In the genomic region with DNA sequence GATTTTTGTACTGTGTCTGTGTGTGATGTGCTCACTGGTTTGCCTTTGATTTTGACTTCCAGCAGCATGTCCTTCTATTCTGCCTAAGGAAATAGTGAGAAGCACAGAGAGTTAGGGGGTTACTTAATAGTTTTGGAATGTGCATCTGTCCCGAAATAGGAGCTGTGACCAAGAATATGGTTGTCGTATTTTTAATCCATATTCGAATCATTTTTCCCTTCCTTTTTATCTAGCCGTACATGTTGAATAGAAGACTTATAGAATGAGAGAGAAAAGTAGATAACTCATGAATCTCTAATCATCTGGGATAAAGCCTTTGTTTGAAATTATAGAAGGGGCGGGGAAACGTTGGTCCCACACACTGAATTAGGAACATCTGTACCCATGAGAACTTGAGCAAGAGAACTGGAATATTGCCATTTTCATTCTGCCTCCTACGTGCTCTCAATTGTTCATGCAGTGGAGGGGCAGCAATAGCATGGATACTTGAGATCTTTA, we compare ENCODE assay signal across 10 cellular contexts. TPM values are rescaled to one million over a fixed set of nuclear protein-coding genes. Genes with fewer than 3 reads are reported as not detected.
DNase-seq lines count a peak whose midpoint lies in the region; ATAC-seq, FAIRE-seq and TF ChIP-seq lines count a peak whose summit lies in the region.
"Had no signal": no experiment of that assay in that cellular context is flagged by ENCODE, and none has a peak within 500 bp of the region (broad histone marks: within the 10 kb centered on the region; RNA-seq: fewer than 3 reads in every experiment).

No MANE protein-coding gene starts in this region.

- peaks cover 3% of the 10 kb centered on the region; the same call in 1 of the 2 replicates for H3K27me3 Mint-ChIP-seq in HFFc6 (ENCODE audit: insufficient read depth)
- H3K27me3 Mint-ChIP-seq in chondrocyte (ENCODE audit: low read depth) = no peaks in the 10 kb centered on the region

- no peak for ATAC-seq in HG02571 (IDR thresholded peaks at IDR 0.05; ENCODE audit: unreplicated experiment)
- ATAC-seq: GM12878, GM23338 had no signal

- H3K4me3 ChIP-seq in tibial nerve = peak overlapping the region in 2 of 4 donors; percentile 9 to 22
- H3K4me3 ChIP-seq: GM12878, GM23338 had no signal

- H3K27ac ChIP-seq in tibial nerve = peak overlapping the region; percentile 71 to 95 (median 82)

- TF ChIP-seq EP300 in tibial nerve (IDR thresholded peaks at IDR 0.05) = peak; percentile 59 to 87

- H3K4me1 Mint-ChIP-seq in HFFc6 (ENCODE audit: low read depth) (peaks cover 69% of the 10 kb centered on the region), chondrocyte (ENCODE audit: low read depth) (peaks cover 53% of the 10 kb centered on the region)

- DNase-seq in HFFc6 = peak; percentile 65
- DNase-seq in chondrocyte (ENCODE audit: low spot score) = no peak
- DNase-seq in medulla oblongata (ENCODE audit: extremely low spot score) = peak; percentile 65
- peak in 1 of 2 donors; percentile 53 for DNase-seq in tibial nerve (ENCODE audit: low spot score in 2 of 2)
- DNase-seq in GM12891 (ENCODE audit: insufficient read length, low spot score) = no peak
- DNase-seq in activated naive CD4-positive, alpha-beta T cell (lab: John Stamatoyannopoulos, UW) = no peak
- DNase-seq: NCI-H510A treated with DMSO at 0.1 percent for 48 hours had no signal

- H3K9me3 ChIP-seq in tibial nerve = no peaks in the 10 kb centered on the region

- WGBS in tibial nerve, 2 donors = 17% methylated on average over 7 of the region's 7 CpGs

- H3K36me3 Mint-ChIP-seq in HFFc6 (ENCODE audit: low read depth) (peaks cover 15% of the 10 kb centered on the region), chondrocyte (ENCODE audit: low read depth) (peaks cover 1% of the 10 kb centered on the region)

- FAIRE-seq in GM12891 (lab: Jason Lieb, UNC) = no peak
- FAIRE-seq: GM12878 had no signal

- TF ChIP-seq POLR2A in tibial nerve (IDR thresholded peaks at IDR 0.05) (peak in 1 of 2 donors; percentile 26), GM12891 (IDR thresholded peaks at IDR 0.05; ENCODE audit: low read depth, low read length) (no peak)

- H3K9me3 Mint-ChIP-seq in HFFc6 (no peaks in the 10 kb centered on the region), chondrocyte (ENCODE audit: low read depth) (no peaks in the 10 kb centered on the region)
- H3K9me3 Mint-ChIP-seq: GM23338 had no signal

- peaks cover 0 to 7% (median 0%) of the 10 kb centered on the region in 3 donors for H3K36me3 ChIP-seq in tibial nerve

- peak overlapping the region; percentile 100 for H3K27ac Mint-ChIP-seq in HFFc6
- H3K27ac Mint-ChIP-seq in chondrocyte (ENCODE audit: unreplicated experiment) = peak overlapping the region; percentile 95
- H3K27ac Mint-ChIP-seq: GM23338 had no signal

- H3K27me3 ChIP-seq in tibial nerve = no peaks in the 10 kb centered on the region

- no peak for TF ChIP-seq CTCF in HFFc6 (IDR thresholded peaks at IDR 0.05)
- TF ChIP-seq CTCF in chondrocyte (IDR thresholded peaks at IDR 0.05) = no peak
- no peak for TF ChIP-seq CTCF in tibial nerve (IDR thresholded peaks at IDR 0.05)

- peaks cover 0 to 72% (median 45%) of the 10 kb centered on the region in 4 donors for H3K4me1 ChIP-seq in tibial nerve

- H3K4me3 Mint-ChIP-seq in HFFc6 (peak overlapping the region; percentile 70), chondrocyte (ENCODE audit: unreplicated experiment) (peak overlapping the region; percentile 48)
- H3K4me3 Mint-ChIP-seq: GM23338 had no signal

TF ChIP-seq in GM12891, 5 proteins besides CTCF, POLR2A, EP300 and RAD21:
- TF ChIP-seq PAX5 (IDR thresholded peaks at IDR 0.05; ENCODE audit: insufficient read depth, low read length, severe bottlenecking) = no peak
- no peak for TF ChIP-seq SPI1 (IDR thresholded peaks at IDR 0.05; ENCODE audit: low read depth, low read length)
- TF ChIP-seq POLR2AphosphoS5 (IDR thresholded peaks at IDR 0.05; ENCODE audit: low read depth, low read length) = no peak
- TF ChIP-seq TAF1 (IDR thresholded peaks at IDR 0.05; ENCODE audit: low read depth, low read length) = no peak
- no peak for TF ChIP-seq POU2F2 (IDR thresholded peaks at IDR 0.05; ENCODE audit: low read depth, low read length)

RNA-seq across cellular contexts. Expression of a gene that starts 23.6 kb away (rescaled TPM):
- total RNA-seq in HFFc6 (2021; fragmentation: NEBNext Ultra II Directional; extraction: Animal tissue kit (Norgen Biotek cat#: 25700)) = 10 to 100 TPM; 21.5 to 24.3 (median 23.5) TPM
- 33.8 to 39.7 TPM (median 37.7 TPM) in 3 replicates for total RNA-seq in chondrocyte
- total RNA-seq in tibial nerve = 10 to 100 TPM; 52.7 to 63.7 (median 60.6) TPM
- polyA plus RNA-seq in GM12891 (2012; ENCODE audit: low read depth, missing spikeins) = 14.7 TPM

Comparison
In these comparisons a context has a peak if more than half of its experiments do, and no peak if none do; other contexts are left out.
1. DNase-seq: peak in HFFc6 (single experiment) and medulla oblongata (single experiment); none in chondrocyte (single experiment), GM12891 (single experiment) and activated naive CD4-positive, alpha-beta T cell (0 of 4).